9 cellular contexts compared by ENCODE assay signal in the genomic region with DNA sequence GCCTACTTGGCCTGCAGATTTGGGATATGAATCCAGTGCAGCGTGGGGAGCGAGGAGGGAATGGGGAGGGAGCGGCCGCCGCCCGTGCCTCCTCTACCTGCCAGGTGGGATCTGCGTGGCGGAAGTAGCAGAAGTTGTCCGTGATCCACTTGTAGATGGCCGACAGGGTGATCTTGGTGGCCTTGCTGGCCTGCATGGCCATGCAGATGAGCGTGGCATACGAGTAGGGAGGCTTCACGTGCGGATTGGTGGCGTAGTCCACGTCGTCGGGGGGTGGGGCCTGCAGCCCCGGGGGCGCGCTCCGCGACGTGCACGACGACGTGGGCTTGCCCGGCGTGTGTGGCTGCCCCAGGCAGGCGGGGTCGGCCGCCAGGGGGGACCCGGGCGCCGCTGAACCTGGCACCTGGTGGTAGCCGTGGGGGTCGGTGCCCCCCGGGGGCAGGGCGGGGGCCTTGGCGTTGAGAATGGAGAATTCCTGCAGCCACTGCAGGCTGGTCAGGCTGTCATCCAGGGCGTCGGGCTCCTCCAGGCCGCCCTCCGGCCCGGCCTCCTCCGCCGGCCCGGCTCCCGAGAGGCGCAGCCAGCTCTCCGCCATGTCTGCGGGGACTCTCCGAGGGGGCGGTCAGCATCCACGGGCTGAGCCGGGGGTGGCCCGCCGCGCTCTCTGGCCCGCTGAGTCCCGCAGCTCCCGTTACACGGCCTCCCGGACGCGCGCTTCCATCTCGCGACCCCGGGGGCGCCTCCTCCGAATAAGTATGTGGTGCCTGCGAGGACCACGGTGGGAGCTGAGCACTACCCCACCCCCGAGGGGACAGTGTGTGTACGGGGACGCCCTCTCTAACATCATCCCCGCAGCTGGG. TPM values are rescaled to one million over a fixed set of nuclear protein-coding genes. Genes with fewer than 3 reads are reported as not detected.
DNase-seq lines count a peak whose midpoint lies in the region; ATAC-seq and TF ChIP-seq lines count a peak whose summit lies in the region.
"Had no signal": no experiment of that assay in that cellular context is flagged by ENCODE, and none has a peak within 500 bp of the region (broad histone marks: within the 10 kb centered on the region; RNA-seq: fewer than 3 reads in every experiment).

No MANE protein-coding gene starts in this region.

- H3K4me3 Mint-ChIP-seq in activated naive CD8-positive, alpha-beta T cell treated with anti-CD3 and anti-CD28 coated beads for 36 hours, result peak overlapping the region; percentile 77
- peak overlapping the region; percentile 85 for H3K4me3 Mint-ChIP-seq in type B pancreatic cell

- H4K8ac ChIP-seq in mesenchymal stem cell (ENCODE audit: low read length), result no peak overlapping the region

- H3K4me1 Mint-ChIP-seq in activated naive CD8-positive, alpha-beta T cell treated with anti-CD3 and anti-CD28 coated beads for 36 hours, result peaks cover 59% of the 10 kb centered on the region
- H3K4me1 Mint-ChIP-seq in type B pancreatic cell (ENCODE audit: unreplicated experiment), result peaks cover 30% of the 10 kb centered on the region

- no peak overlapping the region for H2BK5ac ChIP-seq in mesenchymal stem cell (ENCODE audit: low read depth, low read length, poor library complexity, severe bottlenecking)

- ATAC-seq in heart right ventricle, result no peak
- no peak for ATAC-seq in GM18517 (IDR thresholded peaks at IDR 0.05; ENCODE audit: unreplicated experiment)

- no peak overlapping the region for H3K18ac ChIP-seq in mesenchymal stem cell (ENCODE audit: low read depth in 1 of 2, low read length in 2 of 2)

- H3K9me3 ChIP-seq in heart right ventricle, result no peaks in the 10 kb centered on the region
- no peaks in the 10 kb centered on the region for H3K9me3 ChIP-seq in mesenchymal stem cell (ENCODE audit: control insufficient read depth, low read length)

- no peak overlapping the region for H3K14ac ChIP-seq in mesenchymal stem cell (ENCODE audit: low read length in 2 of 2)

- peak overlapping the region; percentile 64 for H3K27ac Mint-ChIP-seq in activated naive CD8-positive, alpha-beta T cell treated with anti-CD3 and anti-CD28 coated beads for 36 hours
- H3K27ac Mint-ChIP-seq in type B pancreatic cell, result peak overlapping the region; percentile 82

- no peaks in the 10 kb centered on the region for H3K27me3 Mint-ChIP-seq in activated naive CD8-positive, alpha-beta T cell treated with anti-CD3 and anti-CD28 coated beads for 36 hours
- peaks cover 53% of the 10 kb centered on the region for H3K27me3 Mint-ChIP-seq in type B pancreatic cell

- H3K4me1 ChIP-seq in heart right ventricle, result peaks cover 10 to 63% (median 40%) of the 10 kb centered on the region in 9 donors
- peaks cover 72% of the 10 kb centered on the region for H3K4me1 ChIP-seq in mesenchymal stem cell (ENCODE audit: control insufficient read depth, insufficient read depth, low read depth, low read length)

- H4K91ac ChIP-seq in mesenchymal stem cell (ENCODE audit: low read length), result no peak overlapping the region

- H3K9me3 Mint-ChIP-seq in activated naive CD8-positive, alpha-beta T cell treated with anti-CD3 and anti-CD28 coated beads for 36 hours, result no peaks in the 10 kb centered on the region
- H3K9me3 Mint-ChIP-seq in type B pancreatic cell, result no peaks in the 10 kb centered on the region

- no peak overlapping the region for H2BK120ac ChIP-seq in mesenchymal stem cell (ENCODE audit: low read depth, low read length)

- H3K36me3 ChIP-seq in heart right ventricle, result no peaks in the 10 kb centered on the region
- peaks cover 0 to 6% of the 10 kb centered on the region in 2 experiments for H3K36me3 ChIP-seq in mesenchymal stem cell (ENCODE audit: control insufficient read depth in 1 of 2, insufficient read depth in 2 of 2, low read depth in 1 of 2, low read length in 2 of 2)

- H3K27me3 ChIP-seq in heart right ventricle (peaks cover 18 to 66% (median 55%) of the 10 kb centered on the region in 7 donors), mesenchymal stem cell (ENCODE audit: control insufficient read depth in 1 of 2, insufficient read depth in 1 of 2, low read length in 2 of 2) (peaks cover 3 to 95% of the 10 kb centered on the region in 2 experiments)

- H3K4me2 ChIP-seq in mesenchymal stem cell (ENCODE audit: low read length, poor library complexity, severe bottlenecking), result no peak overlapping the region

- H3K27ac ChIP-seq in heart right ventricle (no peak overlapping the region), mesenchymal stem cell (ENCODE audit: low read length, poor library complexity, severe bottlenecking) (no peak overlapping the region)

- H3K4me3 ChIP-seq in heart right ventricle (peak overlapping the region in 7 of 10 donors; percentile 11 to 57 (median 17)), mesenchymal stem cell (ENCODE audit: insufficient read depth in 1 of 2, low read depth in 1 of 2, low read length in 2 of 2) (peak overlapping the region in 1 of 2 experiments; percentile 12)

- no peak overlapping the region for H3K9ac ChIP-seq in mesenchymal stem cell (ENCODE audit: low read length)

- H3K23ac ChIP-seq in mesenchymal stem cell (ENCODE audit: low read length in 2 of 2), result no peak overlapping the region

- 6 to 10% methylated on average over 70 to 78 of the region's 78 CpGs for WGBS in heart right ventricle, 2 donors
- WGBS in mesenchymal stem cell, result 6% methylated on average over 69 of the region's 78 CpGs

- no peak overlapping the region for H2BK12ac ChIP-seq in mesenchymal stem cell (ENCODE audit: low read length in 2 of 2)

- H2BK15ac ChIP-seq in mesenchymal stem cell (ENCODE audit: low read depth, poor library complexity, severe bottlenecking), result no peak overlapping the region

- intact Hi-C loops in heart right ventricle (cut with DNase I), result no loop called here
- intact Hi-C loops in cardiac septum (cut with DNase I), result no loop called here

- TF ChIP-seq CTCF in heart right ventricle (IDR thresholded peaks at IDR 0.05) (no peak), type B pancreatic cell (conservative IDR thresholded peaks at IDR 0.05) (peak; percentile 37)

- H2AFZ ChIP-seq in mesenchymal stem cell (ENCODE audit: low read depth, low read length), result no peak overlapping the region

- H3K79me1 ChIP-seq in mesenchymal stem cell (replicated peaks; ENCODE audit: low read length, poor library complexity, severe bottlenecking), result no peaks in the 10 kb centered on the region

- no peak for DNase-seq in heart right ventricle
- DNase-seq in cardiac septum (ENCODE audit: low spot score), result no peak
- DNase-seq in activated naive CD8-positive, alpha-beta T cell treated with anti-CD3 and anti-CD28 coated beads for 36 hours, result peak; percentile 78
- DNase-seq in mesenchymal stem cell, result no peak
- DNase-seq in type B pancreatic cell (ENCODE audit: extremely low spot score, unreplicated experiment), result no peak
- DNase-seq in globus pallidus (ENCODE audit: low spot score), result no peak
- no peak for DNase-seq in epidermal melanocyte (ENCODE audit: insufficient read length, low spot score)

- no peak overlapping the region for H3K4ac ChIP-seq in mesenchymal stem cell (ENCODE audit: low read depth in 1 of 2, low read length in 2 of 2)

- H3K36me3 Mint-ChIP-seq in activated naive CD8-positive, alpha-beta T cell treated with anti-CD3 and anti-CD28 coated beads for 36 hours, result no peaks in the 10 kb centered on the region
- H3K36me3 Mint-ChIP-seq in type B pancreatic cell, result no peaks in the 10 kb centered on the region

- peak overlapping the region; percentile 93 for H2AK5ac ChIP-seq in mesenchymal stem cell (ENCODE audit: low read length, severe bottlenecking)

RNA-seq across cellular contexts. Expression of gene FOXJ1, which starts 1.0 kb away (rescaled TPM):
- total RNA-seq in heart right ventricle (not detected), cardiac septum (not detected), type B pancreatic cell (ENCODE audit: low replicate concordance) (5.3 and 18.2 TPM in 2 replicates)
- under 1 TPM in 1 of 2 donors, not detected in 1; 0.03 TPM for polyA plus RNA-seq in heart right ventricle
- 1 to 10 TPM; 7.5 to 7.8 TPM for total RNA-seq in activated naive CD8-positive, alpha-beta T cell treated with anti-CD3 and anti-CD28 coated beads for 36 hours
- not detected for polyA plus RNA-seq in mesenchymal stem cell (2013, experiment 1 of 2)
- polyA plus RNA-seq in mesenchymal stem cell (2013, experiment 2 of 2), result not detected
- polyA plus RNA-seq: BJ had no signal

RNA-seq across cellular contexts. Expression of gene EXOC7, which starts 36.4 kb away (rescaled TPM):
- total RNA-seq in heart right ventricle, result 10 to 100 TPM; 66.4 to 97.5 (median 87.9) TPM
- polyA plus RNA-seq in heart right ventricle, result 10 to 100 TPM; 37.9 to 55.6 TPM
- 86.9 TPM for total RNA-seq in cardiac septum
- 10 to 100 TPM; 81.2 to 88.1 TPM for total RNA-seq in activated naive CD8-positive, alpha-beta T cell treated with anti-CD3 and anti-CD28 coated beads for 36 hours
- polyA plus RNA-seq in mesenchymal stem cell (2013, experiment 1 of 2), result 87.1 TPM
- 86.9 TPM for polyA plus RNA-seq in mesenchymal stem cell (2013, experiment 2 of 2)
- total RNA-seq in type B pancreatic cell (ENCODE audit: low replicate concordance), result 171 and 201 TPM in 2 replicates
